1 cellular context compared by ENCODE assay signal in genomic region chr16:30571444-30572322, GRCh38.
A peak's percentile ranks its signal among the peaks of the same experiment; 100 is the strongest.
TF ChIP-seq lines count a peak whose summit lies in the region.

TSS of gene ZNF688 (minus strand) at chr16:30571714. CDS start at chr16:30571629, 85 bp downstream.

TF ChIP-seq in HepG2, 621 proteins besides CTCF, POLR2A, EP300 and RAD21 (continued from another document and continues in another):
- TF ChIP-seq TFDP2 (CRISPR knock-in tag; IDR thresholded peaks at IDR 0.05) (peak; percentile 99), ZNF670 (CRISPR knock-in tag; IDR thresholded peaks at IDR 0.05; ENCODE audit: borderline replicate concordance) (0 out of 2 replicates have a peak, but pooled peaks have one; percentile 51), XRCC5 (optimal IDR thresholded peaks at IDR 0.05; ENCODE audit: low read length) (peak; percentile 81), SMARCE1 (IDR thresholded peaks at IDR 0.05; ENCODE audit: borderline replicate concordance) (no peak), SNAPC5 (CRISPR knock-in tag; IDR thresholded peaks at IDR 0.05; ENCODE audit: borderline replicate concordance) (no peak), TBP (CRISPR knock-in tag; IDR thresholded peaks at IDR 0.05) (no peak), ZNF20 (CRISPR knock-in tag; IDR thresholded peaks at IDR 0.05) (no peak), MYC (CRISPR knock-in tag; IDR thresholded peaks at IDR 0.05; ENCODE audit: borderline replicate concordance) (peak; percentile 59; the same call in 1 of the 2 replicates), MXD4 (CRISPR knock-in tag; IDR thresholded peaks at IDR 0.05) (peak; percentile 96), ZKSCAN5 (CRISPR knock-in tag; IDR thresholded peaks at IDR 0.05) (no peak; the same call in 1 of the 2 replicates), ELF3 (CRISPR knock-in tag; IDR thresholded peaks at IDR 0.05) (peak; percentile 82), ZNF235 (CRISPR knock-in tag; IDR thresholded peaks at IDR 0.05; ENCODE audit: borderline replicate concordance) (no peak), HNRNPL (IDR thresholded peaks at IDR 0.05; ENCODE audit: low read depth, low read length) (peak; percentile 74; the same call in 1 of the 2 replicates), SNAPC4 (CRISPR knock-in tag; IDR thresholded peaks at IDR 0.05) (no peak), ZNF792 (CRISPR knock-in tag; IDR thresholded peaks at IDR 0.05) (no peak), USF2 (IDR thresholded peaks at IDR 0.05; ENCODE audit: low read depth, low read length) (no peak), USF2 (CRISPR knock-in tag; IDR thresholded peaks at IDR 0.05; ENCODE audit: borderline replicate concordance) (peak; percentile 42; the same call in 1 of the 2 replicates), ARID2 (CRISPR knock-in tag; IDR thresholded peaks at IDR 0.05; ENCODE audit: borderline replicate concordance) (0 out of 2 replicates have a peak, but pooled peaks have one; percentile 8), PRDM15 (CRISPR knock-in tag; IDR thresholded peaks at IDR 0.05) (no peak), ATF5 (CRISPR knock-in tag; IDR thresholded peaks at IDR 0.05; ENCODE audit: low read depth) (no peak), ZBTB1 (CRISPR knock-in tag; IDR thresholded peaks at IDR 0.05; ENCODE audit: borderline replicate concordance) (no peak), KLF11 (CRISPR knock-in tag; IDR thresholded peaks at IDR 0.05) (peak; percentile 28; the same call in 1 of the 2 replicates), ATF7 (IDR thresholded peaks at IDR 0.05) (no peak), ATF7 (CRISPR knock-in tag; IDR thresholded peaks at IDR 0.05) (peak; percentile 8; the same call in 1 of the 2 replicates), TOPORS (CRISPR knock-in tag; IDR thresholded peaks at IDR 0.05) (0 out of 2 replicates have a peak, but pooled peaks have one; percentile 55), YEATS2 (CRISPR knock-in tag; IDR thresholded peaks at IDR 0.05; ENCODE audit: borderline replicate concordance) (peak; percentile 46; the same call in 1 of the 2 replicates), NRL (CRISPR knock-in tag; IDR thresholded peaks at IDR 0.05; ENCODE audit: borderline replicate concordance) (peak; percentile 69), THRA (CRISPR knock-in tag; IDR thresholded peaks at IDR 0.05; ENCODE audit: borderline replicate concordance) (0 out of 2 replicates have a peak, but pooled peaks have one; percentile 6), SOX5 (CRISPR knock-in tag; IDR thresholded peaks at IDR 0.05; ENCODE audit: borderline replicate concordance) (no peak; the same call in 1 of the 2 replicates), TMF1 (CRISPR knock-in tag; IDR thresholded peaks at IDR 0.05; ENCODE audit: low read depth) (peak; percentile 39; the same call in 1 of the 2 replicates), MIXL1 (CRISPR knock-in tag; IDR thresholded peaks at IDR 0.05) (0 out of 2 replicates have a peak, but pooled peaks have one; percentile 28), THYN1 (CRISPR knock-in tag; IDR thresholded peaks at IDR 0.05; ENCODE audit: borderline replicate concordance, low read depth) (0 out of 2 replicates have a peak, but pooled peaks have one; percentile 48), ZNF552 (CRISPR knock-in tag; IDR thresholded peaks at IDR 0.05; ENCODE audit: borderline replicate concordance) (no peak), FIP1L1 (IDR thresholded peaks at IDR 0.05; ENCODE audit: borderline replicate concordance, insufficient read depth, low read depth, low read length) (no peak), SKIL (CRISPR knock-in tag; IDR thresholded peaks at IDR 0.05; ENCODE audit: borderline replicate concordance) (peak; percentile 17; the same call in 1 of the 2 replicates), GLI4 (CRISPR knock-in tag; IDR thresholded peaks at IDR 0.05; ENCODE audit: borderline replicate concordance) (no peak), CENPX (CRISPR knock-in tag; IDR thresholded peaks at IDR 0.05) (no peak), HMGXB4 (CRISPR knock-in tag; IDR thresholded peaks at IDR 0.05; ENCODE audit: borderline replicate concordance in 1 of 2, low read depth in 1 of 2) (peak in 1 of 2 experiments; percentile 80; a peak in 3 of 4 replicates), ZNF761 (CRISPR knock-in tag; conservative IDR thresholded peaks at IDR 0.05) (no peak; the same call in 1 of the 2 replicates), ZNF432 (CRISPR knock-in tag; IDR thresholded peaks at IDR 0.05; ENCODE audit: borderline replicate concordance) (no peak)
